16 cellular contexts compared by ENCODE assay signal in the genomic region with DNA sequence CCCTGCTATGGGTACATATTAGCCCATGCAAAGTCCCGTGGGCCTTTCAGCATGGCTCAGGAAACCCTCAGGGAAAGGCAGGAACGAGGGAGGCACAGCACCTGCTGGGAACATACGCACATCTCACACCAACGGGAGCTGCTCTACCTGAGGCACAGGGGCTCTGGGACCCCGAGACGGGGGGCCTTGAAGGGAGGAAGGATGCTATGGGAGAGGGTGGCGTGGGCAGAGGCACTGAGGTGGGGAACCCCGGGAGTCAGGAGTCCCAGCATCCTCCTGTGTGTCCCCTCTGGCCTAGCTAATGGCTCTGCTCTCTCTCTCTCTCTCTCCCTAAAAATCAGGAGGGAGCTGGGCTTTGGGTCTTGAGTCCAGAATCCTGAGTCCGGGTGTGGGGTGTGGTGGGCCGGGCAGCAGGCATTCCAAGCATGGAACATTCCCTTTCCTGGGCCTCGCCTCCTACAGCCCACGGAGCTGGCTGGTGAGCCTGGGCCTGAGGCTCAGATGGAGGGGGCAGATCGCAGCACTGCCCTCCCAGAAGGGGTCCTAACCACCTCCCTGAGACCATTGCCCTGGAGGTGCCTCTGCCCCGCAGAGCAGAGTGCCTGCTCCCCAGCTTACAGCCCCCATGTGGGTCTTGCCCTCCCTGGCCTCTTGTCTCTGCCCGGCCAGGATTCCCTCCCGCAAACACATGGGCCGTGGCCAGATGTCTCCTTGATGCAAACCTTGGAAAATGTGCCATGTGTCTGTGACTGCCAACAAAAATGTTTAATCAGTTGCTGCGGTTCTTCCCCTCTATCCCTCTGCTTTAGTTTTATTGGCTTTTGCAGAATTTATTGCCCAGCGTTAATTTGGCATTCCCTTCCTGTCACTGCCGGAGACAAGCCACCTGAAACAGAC.
A peak's percentile ranks its signal among the peaks of the same experiment; 100 is the strongest.
DNase-seq lines count a peak whose midpoint lies in the region; ATAC-seq and TF ChIP-seq lines count a peak whose summit lies in the region.
"Had no signal": no experiment of that assay in that cellular context is flagged by ENCODE, and none has a peak within 500 bp of the region (broad histone marks: within the 10 kb centered on the region; RNA-seq: fewer than 3 reads in every experiment).

No MANE protein-coding gene starts in this region.

- no peaks in the 10 kb centered on the region for H3K79me2 ChIP-seq in osteoblast (ENCODE audit: insufficient read depth, low read length)
- no peaks in the 10 kb centered on the region for H3K79me2 ChIP-seq in SK-N-SH (ENCODE audit: insufficient read depth)

- H3K4me1 ChIP-seq in osteoblast (ENCODE audit: insufficient read depth, low read length) (no peaks in the 10 kb centered on the region), SK-N-SH (ENCODE audit: control insufficient read depth in 1 of 2, insufficient read depth in 2 of 2, low read depth in 1 of 2, low read length in 1 of 2) (peaks cover 0 to 14% of the 10 kb centered on the region in 2 experiments; a peak in 1 of 4 replicates)

- peak overlapping the region; percentile 78 for H3K27ac Mint-ChIP-seq in dendritic cell treated with granulocyte-macrophage colony-stimulating factor and Interleukin-4, amounts not matched to agents 40 ng/mL and 50 ng/mL, for 4 days
- H3K27ac Mint-ChIP-seq: activated CD8-positive, alpha-beta memory T cell treated with anti-CD3 and anti-CD28 coated beads, Interleukin-2, amount 10 ng/mL, durations not matched to agents 7 days and 5 days; CD8-positive, alpha-beta T cell; immature natural killer cell had no signal

- H3K27me3 ChIP-seq in MG63 = no peaks in the 10 kb centered on the region
- peaks cover 19% of the 10 kb centered on the region for H3K27me3 ChIP-seq in osteoblast (ENCODE audit: insufficient read depth, low read length)
- H3K27me3 ChIP-seq in SK-N-SH (ENCODE audit: insufficient read depth) = no peaks in the 10 kb centered on the region

- H3K4me3 Mint-ChIP-seq in dendritic cell treated with granulocyte-macrophage colony-stimulating factor and Interleukin-4, amounts not matched to agents 40 ng/mL and 50 ng/mL, for 4 days = no peak overlapping the region
- H3K4me3 Mint-ChIP-seq: activated CD8-positive, alpha-beta memory T cell treated with anti-CD3 and anti-CD28 coated beads, Interleukin-2, amount 10 ng/mL, durations not matched to agents 7 days and 5 days; CD8-positive, alpha-beta T cell; immature natural killer cell had no signal

- no peak for ATAC-seq in HG03571 (IDR thresholded peaks at IDR 0.05; ENCODE audit: unreplicated experiment)
- ATAC-seq: activated CD8-positive, alpha-beta memory T cell treated with anti-CD3 and anti-CD28 coated beads, Interleukin-2, amount 10 ng/mL, durations not matched to agents 7 days and 5 days; CD8-positive, alpha-beta T cell had no signal

- DNase-seq in MG63 = peak; percentile 77
- peak; percentile 79 for DNase-seq in osteoblast (ENCODE audit: insufficient read length, low spot score, missing footprints)
- DNase-seq in SK-N-SH = no peak
- DNase-seq in hepatic stellate cell (ENCODE audit: low spot score) = no peak
- no peak for DNase-seq in NCI-H1092 treated with DMSO at 0.1 percent for 48 hours (lab: John Stamatoyannopoulos, UW)
- DNase-seq: activated CD8-positive, alpha-beta memory T cell treated with anti-CD3 and anti-CD28 coated beads, Interleukin-2, amount 10 ng/mL, durations not matched to agents 7 days and 5 days; activated effector memory CD4-positive, alpha-beta T cell treated with anti-CD3 and anti-CD28 coated beads, Interleukin-2, amount 50 U/mL, for 16 hours; CD8-positive, alpha-beta T cell; immature natural killer cell; NCI-H187 treated with DMSO at 0.1 percent for 48 hours; NCI-H446 treated with DMSO at 0.1 percent for 48 hours; T1000 had no signal

- H3K4me1 Mint-ChIP-seq in dendritic cell treated with granulocyte-macrophage colony-stimulating factor and Interleukin-4, amounts not matched to agents 40 ng/mL and 50 ng/mL, for 4 days (ENCODE audit: low read depth) = peaks cover 25% of the 10 kb centered on the region
- H3K4me1 Mint-ChIP-seq: activated CD8-positive, alpha-beta memory T cell treated with anti-CD3 and anti-CD28 coated beads, Interleukin-2, amount 10 ng/mL, durations not matched to agents 7 days and 5 days; immature natural killer cell had no signal

- H3K9me3 Mint-ChIP-seq in dendritic cell treated with granulocyte-macrophage colony-stimulating factor and Interleukin-4, amounts not matched to agents 40 ng/mL and 50 ng/mL, for 4 days = no peaks in the 10 kb centered on the region
- H3K9me3 Mint-ChIP-seq: CD8-positive, alpha-beta T cell; immature natural killer cell had no signal

- POLR2A ChIA-PET in SK-N-SH (lab: Yijun Ruan, JAX) = no interaction called here

- H3K9me3 ChIP-seq in MG63 = no peaks in the 10 kb centered on the region
- no peaks in the 10 kb centered on the region for H3K9me3 ChIP-seq in osteoblast (ENCODE audit: low read depth, low read length)
- H3K9me3 ChIP-seq in SK-N-SH = no peaks in the 10 kb centered on the region

- 78% methylated on average over 14 of the region's 20 CpGs for WGBS in SK-N-SH (ENCODE audit: low lambda C conversion rate)

- H3K27me3 Mint-ChIP-seq in dendritic cell treated with granulocyte-macrophage colony-stimulating factor and Interleukin-4, amounts not matched to agents 40 ng/mL and 50 ng/mL, for 4 days = peaks cover 2% of the 10 kb centered on the region

- H3F3A ChIP-seq in SK-N-SH (replicated peaks; ENCODE audit: insufficient read depth) = no peaks in the 10 kb centered on the region

- CTCF ChIA-PET in SK-N-SH (lab: Yijun Ruan, JAX) = interaction anchor here (1.1 to 19.1 kb wide), 4 partner anchors 9 to 102 kb away, joined by 4 to 279 read pairs (median 12); no protein-coding TSS in a partner anchor

- TF ChIP-seq CTCF in C4-2B (conservative IDR thresholded peaks at IDR 0.05) = no peak
- TF ChIP-seq CTCF in osteoblast (IDR thresholded peaks at IDR 0.05; ENCODE audit: extremely low read depth, low read depth, low read length) = no peak
- no peak for TF ChIP-seq CTCF in SK-N-SH (IDR thresholded peaks at IDR 0.05)

- H2AFZ ChIP-seq in osteoblast (ENCODE audit: low read length) (no peak overlapping the region), SK-N-SH (ENCODE audit: low read depth) (no peak overlapping the region)

- H3K4me3 ChIP-seq in MG63 = no peak overlapping the region
- H3K4me3 ChIP-seq in osteoblast (ENCODE audit: insufficient read depth, low read length) = no peak overlapping the region
- no peak overlapping the region for H3K4me3 ChIP-seq in SK-N-SH (ENCODE audit: low read depth in 2 of 2, low read length in 1 of 2)
- H3K4me3 ChIP-seq: SK-N-MC had no signal

- no peaks in the 10 kb centered on the region for H3K9me2 ChIP-seq in SK-N-SH

- TF ChIP-seq RAD21 in SK-N-SH (IDR thresholded peaks at IDR 0.05; ENCODE audit: low read length) = no peak

- no peak for TF ChIP-seq EP300 in SK-N-SH (IDR thresholded peaks at IDR 0.05; ENCODE audit: borderline replicate concordance in 1 of 2, low read depth in 1 of 2, low read length in 1 of 2)

- no peaks in the 10 kb centered on the region for H4K20me1 ChIP-seq in osteoblast (ENCODE audit: insufficient read depth, low read length)
- H4K20me1 ChIP-seq in SK-N-SH (ENCODE audit: insufficient read depth) = no peaks in the 10 kb centered on the region

- H3K36me3 ChIP-seq in MG63 = no peaks in the 10 kb centered on the region
- H3K36me3 ChIP-seq in osteoblast (ENCODE audit: insufficient read depth, low read length) = no peaks in the 10 kb centered on the region
- no peaks in the 10 kb centered on the region for H3K36me3 ChIP-seq in SK-N-SH (replicated peaks in 1 of 2; ENCODE audit: control insufficient read depth in 1 of 2, insufficient read depth in 2 of 2, low read length in 1 of 2)

- H3K36me3 Mint-ChIP-seq in dendritic cell treated with granulocyte-macrophage colony-stimulating factor and Interleukin-4, amounts not matched to agents 40 ng/mL and 50 ng/mL, for 4 days (ENCODE audit: low read depth) = no peaks in the 10 kb centered on the region
- H3K36me3 Mint-ChIP-seq: activated CD8-positive, alpha-beta memory T cell treated with anti-CD3 and anti-CD28 coated beads, Interleukin-2, amount 10 ng/mL, durations not matched to agents 7 days and 5 days; CD8-positive, alpha-beta T cell; immature natural killer cell had no signal

- H3K9ac ChIP-seq in SK-N-SH = no peak overlapping the region

- intact Hi-C loops in dendritic cell treated with granulocyte-macrophage colony-stimulating factor and Interleukin-4, amounts not matched to agents 40 ng/mL and 50 ng/mL, for 4 days (cut with micrococcal nuclease) = no loop called here

- H3K27ac ChIP-seq in C4-2B (peak overlapping the region; percentile 69), osteoblast (ENCODE audit: low read depth, low read length) (no peak overlapping the region), SK-N-SH (ENCODE audit: low read depth in 2 of 2, low read length in 1 of 2) (no peak overlapping the region)
- H3K27ac ChIP-seq: SK-N-MC had no signal

- H3K4me2 ChIP-seq in osteoblast (ENCODE audit: insufficient read depth, low read length) (no peak overlapping the region), SK-N-SH (no peak overlapping the region)

TF ChIP-seq in SK-N-SH, 30 proteins besides CTCF, POLR2A, EP300 and RAD21:
- no peak for TF ChIP-seq MXI1 (IDR thresholded peaks at IDR 0.05; ENCODE audit: low read depth, low read length)
- no peak for TF ChIP-seq GABPA (IDR thresholded peaks at IDR 0.05; ENCODE audit: low read depth)
- TF ChIP-seq SIN3A (IDR thresholded peaks at IDR 0.05; ENCODE audit: borderline replicate concordance, low read depth, low read length) = no peak
- TF ChIP-seq, protein P1, sequence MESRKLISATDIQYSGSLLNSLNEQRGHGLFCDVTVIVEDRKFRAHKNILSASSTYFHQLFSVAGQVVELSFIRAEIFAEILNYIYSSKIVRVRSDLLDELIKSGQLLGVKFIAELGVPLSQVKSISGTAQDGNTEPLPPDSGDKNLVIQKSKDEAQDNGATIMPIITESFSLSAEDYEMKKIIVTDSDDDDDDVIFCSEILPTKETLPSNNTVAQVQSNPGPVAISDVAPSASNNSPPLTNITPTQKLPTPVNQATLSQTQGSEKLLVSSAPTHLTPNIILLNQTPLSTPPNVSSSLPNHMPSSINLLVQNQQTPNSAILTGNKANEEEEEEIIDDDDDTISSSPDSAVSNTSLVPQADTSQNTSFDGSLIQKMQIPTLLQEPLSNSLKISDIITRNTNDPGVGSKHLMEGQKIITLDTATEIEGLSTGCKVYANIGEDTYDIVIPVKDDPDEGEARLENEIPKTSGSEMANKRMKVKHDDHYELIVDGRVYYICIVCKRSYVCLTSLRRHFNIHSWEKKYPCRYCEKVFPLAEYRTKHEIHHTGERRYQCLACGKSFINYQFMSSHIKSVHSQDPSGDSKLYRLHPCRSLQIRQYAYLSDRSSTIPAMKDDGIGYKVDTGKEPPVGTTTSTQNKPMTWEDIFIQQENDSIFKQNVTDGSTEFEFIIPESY (IDR thresholded peaks at IDR 0.05; ENCODE audit: borderline replicate concordance, low read depth) = no peak
- TF ChIP-seq YY1 (IDR thresholded peaks at IDR 0.05; ENCODE audit: low read depth) = no peak

Comparison
In these comparisons a context has a peak if more than half of its experiments do, and no peak if none do; other contexts are left out.
1. DNase-seq: peak in MG63 (single experiment) and osteoblast (single experiment); none in SK-N-SH (single experiment), hepatic stellate cell (single experiment) and NCI-H1092 treated with DMSO at 0.1 percent for 48 hours (single experiment).